9 cellular contexts compared by ENCODE assay signal in genomic region chr13:45280751-45281634, GRCh38. TPM values are rescaled to one million over a fixed set of nuclear protein-coding genes. Genes with fewer than 3 reads are reported as not detected.
DNase-seq lines count a peak whose midpoint lies in the region; ATAC-seq and TF ChIP-seq lines count a peak whose summit lies in the region.
"Had no signal": no experiment of that assay in that cellular context is flagged by ENCODE, and none has a peak within 500 bp of the region (broad histone marks: within the 10 kb centered on the region; RNA-seq: fewer than 3 reads in every experiment).

No MANE protein-coding gene starts in this region.

- DNase-seq in GM12864 (ENCODE audit: low read depth), result peak; percentile 21
- peak; percentile 64 for DNase-seq in NCI-H2227 (lab: John Stamatoyannopoulos, UW; ENCODE audit: unreplicated experiment)
- peak; percentile 76 for DNase-seq in activated CD8-positive, alpha-beta memory T cell treated with anti-CD3 and anti-CD28 coated beads for 24 hours
- DNase-seq in epithelial cell of prostate (ENCODE audit: low read depth, low spot score), result peak; percentile 51
- DNase-seq in naive thymus-derived CD4-positive, alpha-beta T cell, result peak in 5 of 9 donors; percentile 22 to 56 (median 26)
- peak; percentile 71 for DNase-seq in stimulated activated naive CD8-positive, alpha-beta T cell treated with anti-CD3 and anti-CD28 coated beads, Interleukin-15, Interleukin-2, amounts not matched to agents 100 U/mL and 50 U/mL, for 24 hours

- no peaks in the 10 kb centered on the region for H3K27me3 ChIP-seq in naive thymus-derived CD4-positive, alpha-beta T cell (ENCODE audit: control insufficient read depth in 2 of 2, insufficient read depth in 2 of 2, low read length in 2 of 2)

- peak; percentile 70 for TF ChIP-seq CTCF in GM12864 (IDR thresholded peaks at IDR 0.05; ENCODE audit: low read depth, low read length, missing control alignments)

- H3K36me3 ChIP-seq in naive thymus-derived CD4-positive, alpha-beta T cell (ENCODE audit: control insufficient read depth in 2 of 3, insufficient read depth in 3 of 3, low read length in 3 of 3), result peaks cover 0 to 6% (median 3%) of the 10 kb centered on the region in 3 experiments

- POLR2A ChIA-PET in naive thymus-derived CD4-positive, alpha-beta T cell (lab: Charles Lee), result interaction anchor here (1.4 kb wide), 1 partner anchor 231 kb away, joined by 3 read pairs; no protein-coding TSS in a partner anchor

- H3K9me3 Mint-ChIP-seq in naive thymus-derived CD4-positive, alpha-beta T cell, result peaks cover 0 to 7% (median 0%) of the 10 kb centered on the region in 11 donors
- H3K9me3 Mint-ChIP-seq: immature natural killer cell had no signal

- no peaks in the 10 kb centered on the region for H3K27me3 Mint-ChIP-seq in naive thymus-derived CD4-positive, alpha-beta T cell

- peak; percentile 67 for ATAC-seq in HG02852 (IDR thresholded peaks at IDR 0.05; ENCODE audit: unreplicated experiment)
- peak; percentile 55 for ATAC-seq in naive thymus-derived CD4-positive, alpha-beta T cell
- peak; percentile 99 for ATAC-seq in stimulated activated naive CD8-positive, alpha-beta T cell treated with anti-CD3 and anti-CD28 coated beads, Interleukin-15, Interleukin-2, amounts not matched to agents 100 U/mL and 50 U/mL, for 24 hours
- no peak for ATAC-seq in HG03280 (IDR thresholded peaks at IDR 0.05; ENCODE audit: unreplicated experiment)

- H3K4me3 ChIP-seq in GM12864 (ENCODE audit: low read depth, low read length), result no peak overlapping the region
- H3K4me3 ChIP-seq in naive thymus-derived CD4-positive, alpha-beta T cell (ENCODE audit: low read length), result no peak overlapping the region

- no peak overlapping the region for H3K27ac Mint-ChIP-seq in naive thymus-derived CD4-positive, alpha-beta T cell
- H3K27ac Mint-ChIP-seq: immature natural killer cell had no signal

- H3K9me3 ChIP-seq in naive thymus-derived CD4-positive, alpha-beta T cell (ENCODE audit: control insufficient read depth in 2 of 3, low read length in 3 of 3), result no peaks in the 10 kb centered on the region

- H3K4me1 Mint-ChIP-seq in naive thymus-derived CD4-positive, alpha-beta T cell, result peaks cover 0 to 3% (median 0%) of the 10 kb centered on the region in 7 donors
- H3K4me1 Mint-ChIP-seq: immature natural killer cell had no signal

- intact Hi-C loops in naive thymus-derived CD4-positive, alpha-beta T cell (cut with micrococcal nuclease), result loop anchor here (1.0 kb wide), 1 partner anchor 234 kb away; no protein-coding TSS in a partner anchor

- peaks cover 6 to 33% (median 20%) of the 10 kb centered on the region in 5 donors for H3K36me3 Mint-ChIP-seq in naive thymus-derived CD4-positive, alpha-beta T cell

- H3K4me1 ChIP-seq in naive thymus-derived CD4-positive, alpha-beta T cell (ENCODE audit: control insufficient read depth in 2 of 2, insufficient read depth in 2 of 2, low read length in 2 of 2), result no peaks in the 10 kb centered on the region

- H3K27ac ChIP-seq in epithelial cell of prostate, result peak overlapping the region; percentile 30
- H3K27ac ChIP-seq in naive thymus-derived CD4-positive, alpha-beta T cell (ENCODE audit: low read depth, low read length), result no peak overlapping the region

- CTCF ChIA-PET in naive thymus-derived CD4-positive, alpha-beta T cell (lab: Charles Lee), result interaction anchor here (0.8 to 1.8 kb wide), 6 partner anchors 11 to 234 kb away, joined by 3 to 10 read pairs (median 4); no protein-coding TSS in a partner anchor

- H3K4me3 Mint-ChIP-seq in naive thymus-derived CD4-positive, alpha-beta T cell, result no peak overlapping the region
- H3K4me3 Mint-ChIP-seq: immature natural killer cell had no signal

RNA-seq across cellular contexts. Expression of gene TPT1, which starts 60.0 kb away (rescaled TPM):
- over 10,000 TPM in 2 of 5 experiments, 1,000 to 10,000 TPM in 3; 4,230 to 13,134 (median 7,796) TPM for total RNA-seq in naive thymus-derived CD4-positive, alpha-beta T cell
- polyA plus RNA-seq in naive thymus-derived CD4-positive, alpha-beta T cell, result 1,000 to 10,000 TPM; 3,943 to 4,894 TPM

Comparison
In these comparisons a context has a peak if more than half of its experiments do, and no peak if none do; other contexts are left out.
1. DNase-seq: peak in every context shown above with its lines; median percentile 76 in activated CD8-positive, alpha-beta memory T cell treated with anti-CD3 and anti-CD28 coated beads for 24 hours; 71 in stimulated activated naive CD8-positive, alpha-beta T cell treated with anti-CD3 and anti-CD28 coated beads, Interleukin-15, Interleukin-2, amounts not matched to agents 100 U/mL and 50 U/mL, for 24 hours; 64 in NCI-H2227; 51 in epithelial cell of prostate; 26 in naive thymus-derived CD4-positive, alpha-beta T cell; 21 in GM12864.